7 cellular contexts compared by ENCODE assay signal in genomic region chr18:77129150-77129551, GRCh38. TPM values are rescaled to one million over a fixed set of nuclear protein-coding genes. Genes with fewer than 3 reads are reported as not detected.
DNase-seq lines count a peak whose midpoint lies in the region; ATAC-seq and TF ChIP-seq lines count a peak whose summit lies in the region.

No MANE protein-coding gene starts in this region.

- CTCF ChIA-PET in Panc1 (lab: Charles Lee): no interaction called here

- peak overlapping the region; percentile 7 to 86; a peak in 3 of 4 replicates for H3K4me3 ChIP-seq in Panc1 (ENCODE audit: low read depth in 2 of 2, low read length in 2 of 2)
- no peak overlapping the region for H3K4me3 ChIP-seq in esophagus muscularis mucosa
- H3K4me3 ChIP-seq in skeletal muscle tissue (ENCODE audit: low read length in 3 of 3): peak overlapping the region; percentile 14 to 43 (median 25)

- no peak for ATAC-seq in Panc1

- no peaks in the 10 kb centered on the region for H3K27me3 ChIP-seq in Panc1 (ENCODE audit: control insufficient read depth, insufficient read depth, low read length)
- peaks cover 0 to 47% (median 3%) of the 10 kb centered on the region in 4 donors for H3K27me3 ChIP-seq in esophagus muscularis mucosa
- no peaks in the 10 kb centered on the region for H3K27me3 ChIP-seq in skeletal muscle tissue (ENCODE audit: control insufficient read depth in 3 of 3, insufficient read depth in 3 of 3, low read length in 3 of 3)

- TF ChIP-seq CTCF in Panc1 (IDR thresholded peaks at IDR 0.05) (no peak), esophagus muscularis mucosa (IDR thresholded peaks at IDR 0.05) (no peak)

- no peak for TF ChIP-seq POLR2A in esophagus muscularis mucosa (IDR thresholded peaks at IDR 0.05; ENCODE audit: low read depth)

- DNase-seq in GM04504 (ENCODE audit: low read depth) (peak; percentile 87), Panc1 (ENCODE audit: low read depth, low spot score) (no peak), esophagus muscularis mucosa (ENCODE audit: extremely low spot score) (no peak), SIG-M5 treated with dmso at 0.1 percent for 504 hours (lab: John Stamatoyannopoulos, UW; ENCODE audit: unreplicated experiment) (no peak), NCI-H69 (lab: John Stamatoyannopoulos, UW) (no peak), medulla oblongata (ENCODE audit: extremely low spot score) (no peak)

- TF ChIP-seq EP300 in esophagus muscularis mucosa (IDR thresholded peaks at IDR 0.05): no peak

- WGBS in esophagus muscularis mucosa: 66% methylated on average over 7 of the region's 7 CpGs

- no TSS peak for BruUV-seq in Panc1 (replicated peaks; lab: Mats Ljungman, UMichigan)

- intact Hi-C loops in Panc1 (cut with micrococcal nuclease; ENCODE audit: unreplicated experiment): no loop called here
- intact Hi-C loops in esophagus muscularis mucosa (cut with DNase I): no loop called here

- H3K4me1 ChIP-seq in Panc1 (ENCODE audit: control insufficient read depth, insufficient read depth, low read length) (peaks cover 74% of the 10 kb centered on the region), esophagus muscularis mucosa (peaks cover 41 to 84% (median 76%) of the 10 kb centered on the region in 4 donors), skeletal muscle tissue (ENCODE audit: control insufficient read depth in 3 of 3, insufficient read depth in 3 of 3, low read length in 3 of 3) (peaks cover 47 to 64% (median 54%) of the 10 kb centered on the region in 3 donors)

- no peaks in the 10 kb centered on the region for H3K9me3 ChIP-seq in Panc1 (ENCODE audit: control insufficient read depth, insufficient read depth, low read depth, low read length)
- no peaks in the 10 kb centered on the region for H3K9me3 ChIP-seq in esophagus muscularis mucosa
- H3K9me3 ChIP-seq in skeletal muscle tissue (ENCODE audit: control insufficient read depth in 3 of 3, low read length in 3 of 3): no peaks in the 10 kb centered on the region

- H3K9ac ChIP-seq in skeletal muscle tissue (ENCODE audit: low read depth in 1 of 3, low read length in 3 of 3): peak overlapping the region; percentile 10 to 51 (median 42)

- POLR2A ChIA-PET in Panc1 (lab: Charles Lee): no interaction called here

- peak overlapping the region; percentile 97 for H3K27ac ChIP-seq in Panc1 (ENCODE audit: low read length)
- peak overlapping the region in 3 of 4 donors; percentile 1 to 70 (median 30) for H3K27ac ChIP-seq in esophagus muscularis mucosa (replicated peaks in 1 of 4)
- H3K27ac ChIP-seq in skeletal muscle tissue (ENCODE audit: low read depth, low read length): peak overlapping the region; percentile 95

- H3K36me3 ChIP-seq in Panc1 (ENCODE audit: control insufficient read depth, insufficient read depth, low read length): no peaks in the 10 kb centered on the region
- no peaks in the 10 kb centered on the region for H3K36me3 ChIP-seq in esophagus muscularis mucosa
- no peaks in the 10 kb centered on the region for H3K36me3 ChIP-seq in skeletal muscle tissue (ENCODE audit: control insufficient read depth in 3 of 3, insufficient read depth in 3 of 3, low read length in 3 of 3)

- in situ Hi-C loops in Panc1 (cut with HindIII; ENCODE audit: low pct_unique_long_range_greater_than_20kb, low sequenced_read_pairs): no loop called here

RNA-seq across cellular contexts. Expression of gene MBP, which starts 3.4 kb away (rescaled TPM):
- total RNA-seq in Panc1 (2021; ENCODE audit: unreplicated experiment) (88.8 TPM), esophagus muscularis mucosa (10 to 100 TPM; 21.9 to 31.3 (median 27.3) TPM), skeletal muscle tissue (22.4 TPM)
- 59.2 TPM for polyA plus RNA-seq in Panc1 (2012; ENCODE audit: insufficient read length)

Comparison
In these comparisons a context has a peak if more than half of its experiments do, and no peak if none do; other contexts are left out.
1. H3K27ac ChIP-seq: peak in every context shown above with its lines; median percentile 97 in Panc1; 95 in skeletal muscle tissue; 30 in esophagus muscularis mucosa.
2. H3K4me3 ChIP-seq: peak in Panc1 (2 of 2) and skeletal muscle tissue (3 of 3); none in esophagus muscularis mucosa (0 of 4).